Comparison of ENCODE assay signal across 12 cellular contexts in genomic region chr18:24663026-24663425, GRCh38.
DNase-seq lines count a peak whose midpoint lies in the region; ATAC-seq and TF ChIP-seq lines count a peak whose summit lies in the region.
"Had no signal": no experiment of that assay in that cellular context is flagged by ENCODE, and none has a peak within 500 bp of the region (broad histone marks: within the 10 kb centered on the region; RNA-seq: fewer than 3 reads in every experiment).

No MANE protein-coding gene starts in this region.

- H3K4me1 ChIP-seq in GM23338 (ENCODE audit: insufficient read depth) (no peaks in the 10 kb centered on the region), esophagus muscularis mucosa (peaks cover 0 to 8% (median 6%) of the 10 kb centered on the region in 4 donors), neural progenitor cell (no peaks in the 10 kb centered on the region), Karpas-422 (ENCODE audit: low read length) (peaks cover 6% of the 10 kb centered on the region; the same call in 1 of the 2 replicates)
- H3K4me1 ChIP-seq: A549, BE2C had no signal

- intact Hi-C loops in CD4-positive, alpha-beta T cell (cut with DNase I, micrococcal nuclease): no loop called here
- intact Hi-C loops in esophagus muscularis mucosa (cut with DNase I): no loop called here

- no peak for ATAC-seq in CD4-positive, alpha-beta T cell (ENCODE audit: poor library complexity)
- ATAC-seq in GM23338: no peak
- ATAC-seq in HG03139 (IDR thresholded peaks at IDR 0.05; ENCODE audit: unreplicated experiment): no peak
- ATAC-seq: A549; CD8-positive, alpha-beta T cell had no signal

- CTCF ChIA-PET in CD4-positive, alpha-beta T cell (lab: Charles Lee): no interaction called here

- no peaks in the 10 kb centered on the region for H3F3A ChIP-seq in GM23338 (replicated peaks; ENCODE audit: low read depth)
- H3F3A ChIP-seq in neural progenitor cell (ENCODE audit: low read depth): no peaks in the 10 kb centered on the region

- H2AFZ ChIP-seq in GM23338 (peak overlapping the region; percentile 88), neural progenitor cell (replicated peaks) (peak overlapping the region; percentile 45), Karpas-422 (ENCODE audit: low read length) (no peak overlapping the region)

- TF ChIP-seq EP300 in esophagus muscularis mucosa (IDR thresholded peaks at IDR 0.05): no peak

- WGBS in esophagus muscularis mucosa: 89% methylated on average over 5 of the region's 5 CpGs

- no peak for TF ChIP-seq CTCF in CD4-positive, alpha-beta T cell (IDR thresholded peaks at IDR 0.05)
- no peak for TF ChIP-seq CTCF in GM23338 (conservative IDR thresholded peaks at IDR 0.05; ENCODE audit: low read depth in 2 of 2)
- no peak for TF ChIP-seq CTCF in esophagus muscularis mucosa (IDR thresholded peaks at IDR 0.05)
- no peak for TF ChIP-seq CTCF in neural progenitor cell (IDR thresholded peaks at IDR 0.05)

- H3K9ac ChIP-seq in neural progenitor cell (no peak overlapping the region), Karpas-422 (ENCODE audit: low read length) (no peak overlapping the region)

- H3K4me1 Mint-ChIP-seq in CD4-positive, alpha-beta T cell (ENCODE audit: low read depth): peaks cover 37% of the 10 kb centered on the region
- H3K4me1 Mint-ChIP-seq in GM23338 (peaks cover 6% of the 10 kb centered on the region; the same call in 1 of the 3 replicates), neural progenitor cell (peaks cover 5% of the 10 kb centered on the region)

- H3K79me2 ChIP-seq in GM23338 (replicated peaks; ENCODE audit: insufficient read depth) (no peaks in the 10 kb centered on the region), neural progenitor cell (ENCODE audit: low read depth) (no peaks in the 10 kb centered on the region), Karpas-422 (ENCODE audit: low read length) (no peaks in the 10 kb centered on the region)

- no peak overlapping the region for H3K4me3 Mint-ChIP-seq in CD4-positive, alpha-beta T cell
- H3K4me3 Mint-ChIP-seq in GM23338 (no peak overlapping the region), neural progenitor cell (no peak overlapping the region)
- H3K4me3 Mint-ChIP-seq: CD8-positive, alpha-beta T cell had no signal

- H3K9me2 ChIP-seq in GM23338 (ENCODE audit: insufficient read depth) (peaks cover 12% of the 10 kb centered on the region), Karpas-422 (replicated peaks; ENCODE audit: insufficient read depth, low read length) (no peaks in the 10 kb centered on the region)

- peaks cover 4% of the 10 kb centered on the region for H3K27me3 Mint-ChIP-seq in CD4-positive, alpha-beta T cell
- peaks cover 3% of the 10 kb centered on the region for H3K27me3 Mint-ChIP-seq in GM23338 (ENCODE audit: insufficient read depth, low read depth, poor library complexity)
- peaks cover 2% of the 10 kb centered on the region for H3K27me3 Mint-ChIP-seq in neural progenitor cell (ENCODE audit: insufficient read depth, low read depth)

- H3K9me3 ChIP-seq in CD4-positive, alpha-beta T cell (ENCODE audit: control insufficient read depth, low read length): no peaks in the 10 kb centered on the region
- H3K9me3 ChIP-seq in esophagus muscularis mucosa (no peaks in the 10 kb centered on the region), neural progenitor cell (ENCODE audit: low read depth) (no peaks in the 10 kb centered on the region), Karpas-422 (ENCODE audit: low read length) (no peaks in the 10 kb centered on the region)
- H3K9me3 ChIP-seq: A549, BE2C had no signal

- H4K20me1 ChIP-seq in GM23338 (replicated peaks; ENCODE audit: insufficient read depth) (no peaks in the 10 kb centered on the region), neural progenitor cell (ENCODE audit: low read depth) (no peaks in the 10 kb centered on the region), Karpas-422 (ENCODE audit: insufficient read depth, low read depth, low read length) (no peaks in the 10 kb centered on the region)

- H3K4me2 ChIP-seq in GM23338 (no peak overlapping the region), neural progenitor cell (no peak overlapping the region), Karpas-422 (ENCODE audit: low read depth, low read length, poor library complexity, severe bottlenecking) (no peak overlapping the region)
- H3K4me2 ChIP-seq: A549 had no signal

- DNase-seq in CD4-positive, alpha-beta T cell: no peak
- DNase-seq in GM23338 (ENCODE audit: low spot score) (no peak), esophagus muscularis mucosa (ENCODE audit: extremely low spot score) (peak; percentile 62), neural progenitor cell (ENCODE audit: low spot score) (no peak), Karpas-422 (no peak)
- DNase-seq: BE2C; CD8-positive, alpha-beta T cell; COR-L47; H7 had no signal

- H3K36me3 ChIP-seq in GM23338 (ENCODE audit: insufficient read depth): no peaks in the 10 kb centered on the region
- H3K36me3 ChIP-seq in esophagus muscularis mucosa: no peaks in the 10 kb centered on the region
- H3K36me3 ChIP-seq in neural progenitor cell: no peaks in the 10 kb centered on the region
- no peaks in the 10 kb centered on the region for H3K36me3 ChIP-seq in Karpas-422 (ENCODE audit: insufficient read depth, low read length)
- H3K36me3 ChIP-seq: BE2C had no signal

- no peaks in the 10 kb centered on the region for H3K27me3 ChIP-seq in CD4-positive, alpha-beta T cell (ENCODE audit: control insufficient read depth, insufficient read depth, low read length)
- no peaks in the 10 kb centered on the region for H3K27me3 ChIP-seq in GM23338 (ENCODE audit: insufficient read depth)
- peaks cover 0 to 7% (median 0%) of the 10 kb centered on the region in 4 donors for H3K27me3 ChIP-seq in esophagus muscularis mucosa
- H3K27me3 ChIP-seq in neural progenitor cell: no peaks in the 10 kb centered on the region
- no peaks in the 10 kb centered on the region for H3K27me3 ChIP-seq in Karpas-422 (ENCODE audit: low read length)
- H3K27me3 ChIP-seq: BE2C had no signal

- H3K4me3 ChIP-seq in GM23338: no peak overlapping the region
- no peak overlapping the region for H3K4me3 ChIP-seq in esophagus muscularis mucosa
- H3K4me3 ChIP-seq in neural progenitor cell: no peak overlapping the region
- no peak overlapping the region for H3K4me3 ChIP-seq in Karpas-422 (ENCODE audit: low read length)
- H3K4me3 ChIP-seq: A549 had no signal

- H3K36me3 Mint-ChIP-seq in CD4-positive, alpha-beta T cell (ENCODE audit: low read depth): no peaks in the 10 kb centered on the region
- no peaks in the 10 kb centered on the region for H3K36me3 Mint-ChIP-seq in GM23338 (ENCODE audit: low read depth)
- H3K36me3 Mint-ChIP-seq in neural progenitor cell: no peaks in the 10 kb centered on the region
- H3K36me3 Mint-ChIP-seq: CD8-positive, alpha-beta T cell had no signal

- H3K27ac Mint-ChIP-seq in CD4-positive, alpha-beta T cell: peak overlapping the region; percentile 15
- H3K27ac Mint-ChIP-seq in GM23338 (no peak overlapping the region), neural progenitor cell (no peak overlapping the region)
- H3K27ac Mint-ChIP-seq: CD8-positive, alpha-beta T cell had no signal

- H3K9me3 Mint-ChIP-seq in CD4-positive, alpha-beta T cell: no peaks in the 10 kb centered on the region
- H3K9me3 Mint-ChIP-seq in GM23338 (no peaks in the 10 kb centered on the region), neural progenitor cell (no peaks in the 10 kb centered on the region)
- H3K9me3 Mint-ChIP-seq: CD8-positive, alpha-beta T cell had no signal

- no peak for TF ChIP-seq POLR2A in esophagus muscularis mucosa (IDR thresholded peaks at IDR 0.05; ENCODE audit: low read depth)

- H3K27ac ChIP-seq in CD4-positive, alpha-beta T cell (ENCODE audit: low read depth, low read length): no peak overlapping the region
- H3K27ac ChIP-seq in GM23338 (ENCODE audit: low read depth) (no peak overlapping the region), esophagus muscularis mucosa (replicated peaks in 1 of 4) (no peak overlapping the region), neural progenitor cell (no peak overlapping the region), Karpas-422 (ENCODE audit: low read length) (no peak overlapping the region)
- H3K27ac ChIP-seq: A549, C4-2B had no signal

- POLR2A ChIA-PET in CD4-positive, alpha-beta T cell (lab: Charles Lee): no interaction called here

TF ChIP-seq in GM23338, 12 proteins besides CTCF, POLR2A, EP300 and RAD21:
- TF ChIP-seq EZH2 (IDR thresholded peaks at IDR 0.05; ENCODE audit: low read depth, unreplicated experiment) (no peak), ZNF114 (CRISPR knock-in tag; IDR thresholded peaks at IDR 0.05) (no peak), EZH2phosphoT487 (IDR thresholded peaks at IDR 0.05; ENCODE audit: unreplicated experiment) (no peak), STAT1 (IDR thresholded peaks at IDR 0.05; ENCODE audit: unreplicated experiment) (no peak)
